ENCODE assay signal across 9 cellular contexts in the genomic region with DNA sequence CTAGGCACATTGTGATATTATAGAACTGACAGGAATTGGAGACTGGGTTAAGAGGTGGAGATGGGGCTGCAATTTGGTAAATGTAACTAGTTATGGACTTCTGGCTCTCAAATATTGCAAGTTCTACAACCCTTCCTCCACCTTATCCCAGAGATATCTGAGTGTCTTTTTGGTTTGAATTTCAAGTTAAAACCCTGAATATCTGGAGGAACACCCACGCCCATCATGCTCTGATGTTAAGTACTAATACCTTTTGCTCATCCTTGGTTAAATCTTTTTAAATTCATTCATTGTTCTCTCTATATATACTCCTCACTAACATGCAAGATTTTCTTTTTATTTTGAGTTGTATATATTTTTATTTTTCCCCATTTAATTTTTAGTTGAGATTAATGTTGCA. TPM values are rescaled to one million over a fixed set of nuclear protein-coding genes. Genes with fewer than 3 reads are reported as not detected.
"Had no signal": no experiment of that assay in that cellular context is flagged by ENCODE, and none has a peak within 500 bp of the region (broad histone marks: within the 10 kb centered on the region; RNA-seq: fewer than 3 reads in every experiment).

No MANE protein-coding gene starts in this region.

- DNase-seq: GDM1, GF-D8 had no signal

- FAIRE-seq: G401.6, GM12878, GM12891, GM12892, GM18507, GM19239 had no signal

- H3K4me3 ChIP-seq: GM12878 had no signal

- ATAC-seq: GM12878 had no signal

RNA-seq across cellular contexts. Expression of a gene that starts 28.9 kb away (rescaled TPM):
- total RNA-seq: G401 had no signal
